ENCODE assay signal across 8 cellular contexts in genomic region chr2:9422321-9423099, GRCh38. TPM values are rescaled to one million over a fixed set of nuclear protein-coding genes. Genes with fewer than 3 reads are reported as not detected.
DNase-seq lines count a peak whose midpoint lies in the region; ATAC-seq lines count a peak whose summit lies in the region.

No MANE protein-coding gene starts in this region.

- H3K27ac ChIP-seq in epithelial cell of prostate: peak overlapping the region; percentile 86

- peak; percentile 56 for DNase-seq in NCI-H1694 treated with DMSO at 0.1 percent for 48 hours (lab: John Stamatoyannopoulos, UW)
- DNase-seq in NCI-H1694 (lab: John Stamatoyannopoulos, UW): no peak
- DNase-seq in NCI-H1105 treated with DMSO at 0.1 percent for 48 hours (lab: John Stamatoyannopoulos, UW): peak; percentile 52
- peak; percentile 23 to 35 (median 24) for DNase-seq in activated CD8-positive, alpha-beta memory T cell treated with anti-CD3 and anti-CD28 coated beads for 48 hours (ENCODE audit: low read depth in 2 of 3, low spot score in 2 of 3)
- no peak for DNase-seq in epithelial cell of prostate (ENCODE audit: low read depth, low spot score)
- peak; percentile 30 for DNase-seq in mucosa of gallbladder (ENCODE audit: low spot score)
- peak; percentile 75 for DNase-seq in stimulated activated CD8-positive, alpha-beta memory T cell treated with anti-CD3 and anti-CD28 coated beads, Interleukin-4, amount 100 ng/mL, for 48 hours

- ATAC-seq in HG02678 (IDR thresholded peaks at IDR 0.05; ENCODE audit: unreplicated experiment): peak; percentile 32

RNA-seq across cellular contexts. Expression of gene ITGB1BP1, which starts 0.8 kb away (rescaled TPM):
- total RNA-seq in mucosa of gallbladder: 75.2 TPM

RNA-seq across cellular contexts. Expression of gene CPSF3, which starts 0.9 kb away (rescaled TPM):
- total RNA-seq in mucosa of gallbladder: 24.3 TPM

RNA-seq across cellular contexts. Expression of gene IAH1, which starts 51.8 kb away (rescaled TPM):
- total RNA-seq in mucosa of gallbladder: 50.2 TPM

Comparison
In these comparisons a context has a peak if more than half of its experiments do, and no peak if none do; other contexts are left out.
1. DNase-seq: peak in NCI-H1694 treated with DMSO at 0.1 percent for 48 hours (single experiment), NCI-H1105 treated with DMSO at 0.1 percent for 48 hours (single experiment), activated CD8-positive, alpha-beta memory T cell treated with anti-CD3 and anti-CD28 coated beads for 48 hours (3 of 3), mucosa of gallbladder (single experiment) and stimulated activated CD8-positive, alpha-beta memory T cell treated with anti-CD3 and anti-CD28 coated beads, Interleukin-4, amount 100 ng/mL, for 48 hours (single experiment); none in NCI-H1694 (single experiment) and epithelial cell of prostate (single experiment).